21 cellular contexts compared by ENCODE assay signal in genomic region chr2:196059491-196059960, GRCh38. TPM values are rescaled to one million over a fixed set of nuclear protein-coding genes. Genes with fewer than 3 reads are reported as not detected.
DNase-seq lines count a peak whose midpoint lies in the region; ATAC-seq, FAIRE-seq and TF ChIP-seq lines count a peak whose summit lies in the region.
"Had no signal": no experiment of that assay in that cellular context is flagged by ENCODE, and none has a peak within 500 bp of the region (broad histone marks: within the 10 kb centered on the region; RNA-seq: fewer than 3 reads in every experiment).

No MANE protein-coding gene starts in this region.

- FAIRE-seq in K562 (lab: Jason Lieb, UNC) = no peak
- FAIRE-seq: GM12892 had no signal

- no peak overlapping the region for H3K4me3 Mint-ChIP-seq in T-helper 17 cell
- H3K4me3 Mint-ChIP-seq: activated naive CD8-positive, alpha-beta T cell treated with anti-CD3 and anti-CD28 coated beads, Interleukin-2, amount 50 U/mL, for 24 hours; activated T-helper 17 cell treated with anti-CD3 and anti-CD28 coated beads, Interleukin-2, amount 50 U/mL, for 72 hours; central memory CD8-positive, alpha-beta T cell; immature natural killer cell; nephron; stimulated activated naive B cell treated with anti-CD40 and anti-IgM and Interleukin-4, amounts not matched to agents 10 μg/mL and 1 μg/mL and 100 μg/mL, for 72 hours had no signal

- 40% methylated on average over 3 of the region's 3 CpGs for WGBS in K562 (ENCODE audit: insufficient coverage, low coverage, missing lambda C conversion rate)

- BruUV-seq in K562 (replicated peaks; lab: Mats Ljungman, UMichigan) = no TSS peak

- no peaks in the 10 kb centered on the region for H3K36me3 ChIP-seq in Karpas-422 (ENCODE audit: insufficient read depth, low read length)
- H3K36me3 ChIP-seq in K562 (ENCODE audit: control insufficient read depth, insufficient read depth, low read length) = no peaks in the 10 kb centered on the region
- H3K36me3 ChIP-seq: BLaER1 treated with 17β-estradiol and CSF1 and Interleukin-3, amounts not matched to agents 10 nM and 100 nM; gastroesophageal sphincter; thyroid gland had no signal

- H3K27me3 ChIP-seq in Karpas-422 (ENCODE audit: low read length) (no peaks in the 10 kb centered on the region), K562 (ENCODE audit: control insufficient read depth in 2 of 2, insufficient read depth in 2 of 2, low read length in 2 of 2) (no peaks in the 10 kb centered on the region)
- H3K27me3 ChIP-seq: BLaER1 treated with 17β-estradiol and CSF1 and Interleukin-3, amounts not matched to agents 10 nM and 100 nM; gastroesophageal sphincter; thyroid gland had no signal

- H2AFZ ChIP-seq in Karpas-422 (ENCODE audit: low read length) (no peak overlapping the region), K562 (ENCODE audit: low read depth, low read length) (peak overlapping the region; percentile 64)

- DNase-seq in Karpas-422 (peak; percentile 22), K562 (ENCODE audit: extremely low read depth in 1 of 4, low spot score in 3 of 4) (no peak), iPS DF 4.7 (ENCODE audit: extremely low read depth, low spot score) (peak; percentile 11), smooth muscle cell of the brain vasculature (ENCODE audit: low read depth, low spot score) (peak; percentile 58), T-helper 17 cell (no peak), HEK293T (ENCODE audit: extremely low spot score) (no peak)
- DNase-seq: activated naive CD8-positive, alpha-beta T cell treated with anti-CD3 and anti-CD28 coated beads, Interleukin-2, amount 50 U/mL, for 24 hours; immature natural killer cell; NCI-H1417; stimulated activated naive B cell treated with anti-CD40 and anti-IgM and Interleukin-4, amounts not matched to agents 10 μg/mL and 1 μg/mL and 100 μg/mL, for 72 hours; T-helper 2 cell; thyroid gland had no signal

- no peaks in the 10 kb centered on the region for H3K4me1 Mint-ChIP-seq in T-helper 17 cell
- H3K4me1 Mint-ChIP-seq: activated naive CD8-positive, alpha-beta T cell treated with anti-CD3 and anti-CD28 coated beads, Interleukin-2, amount 50 U/mL, for 24 hours; activated T-helper 17 cell treated with anti-CD3 and anti-CD28 coated beads, Interleukin-2, amount 50 U/mL, for 72 hours; central memory CD8-positive, alpha-beta T cell; immature natural killer cell; nephron had no signal

- no peak overlapping the region for H3K27ac ChIP-seq in Karpas-422 (ENCODE audit: low read length)
- H3K27ac ChIP-seq in K562 (ENCODE audit: extremely low read depth, low read depth, low read length) = no peak overlapping the region; the same call in 2 of the 3 replicates
- H3K27ac ChIP-seq: BLaER1 treated with 17β-estradiol and CSF1 and Interleukin-3, amounts not matched to agents 10 nM and 100 nM; gastroesophageal sphincter; thyroid gland had no signal

- H3K9me3 ChIP-seq in Karpas-422 (ENCODE audit: low read length) (no peaks in the 10 kb centered on the region), K562 (replicated peaks; ENCODE audit: control insufficient read depth, insufficient read depth, low read depth, low read length) (no peaks in the 10 kb centered on the region), T-helper 17 cell (ENCODE audit: control insufficient read depth, low read length, poor library complexity, severe bottlenecking) (no peaks in the 10 kb centered on the region)
- H3K9me3 ChIP-seq: gastroesophageal sphincter, thyroid gland had no signal

- H3K4me3 ChIP-seq in Karpas-422 (ENCODE audit: low read length) (no peak overlapping the region), K562 (no peak overlapping the region)
- H3K4me3 ChIP-seq: BLaER1 treated with 17β-estradiol and CSF1 and Interleukin-3, amounts not matched to agents 10 nM and 100 nM; gastroesophageal sphincter; lung; thyroid gland had no signal

- no peaks in the 10 kb centered on the region for H3K36me3 Mint-ChIP-seq in T-helper 17 cell (ENCODE audit: low read depth)
- H3K36me3 Mint-ChIP-seq: immature natural killer cell had no signal

- no peaks in the 10 kb centered on the region for H3K9me1 ChIP-seq in K562 (ENCODE audit: control insufficient read depth, insufficient read depth, low read length)

- H3K27ac Mint-ChIP-seq in T-helper 17 cell = no peak overlapping the region
- H3K27ac Mint-ChIP-seq: activated naive CD8-positive, alpha-beta T cell treated with anti-CD3 and anti-CD28 coated beads, Interleukin-2, amount 50 U/mL, for 24 hours; activated T-helper 17 cell treated with anti-CD3 and anti-CD28 coated beads, Interleukin-2, amount 50 U/mL, for 72 hours; immature natural killer cell; nephron; stimulated activated naive B cell treated with anti-CD40 and anti-IgM and Interleukin-4, amounts not matched to agents 10 μg/mL and 1 μg/mL and 100 μg/mL, for 72 hours had no signal

- TF ChIP-seq POLR2A in K562 (conservative IDR thresholded peaks at IDR 0.05) = no peak

- ATAC-seq in K562 = peak; percentile 54; the same call in 2 of the 3 replicates
- ATAC-seq in HG03439 (IDR thresholded peaks at IDR 0.05; ENCODE audit: unreplicated experiment) = no peak
- no peak for ATAC-seq in T-helper 17 cell
- ATAC-seq: activated CD4-positive, CD25-positive, alpha-beta regulatory T cell treated with anti-CD3 and anti-CD28 coated beads, Interleukin-2, amount 50 U/mL, for 24 hours; activated naive CD8-positive, alpha-beta T cell treated with anti-CD3 and anti-CD28 coated beads, Interleukin-2, amount 50 U/mL, for 24 hours; activated T-helper 17 cell treated with anti-CD3 and anti-CD28 coated beads, Interleukin-2, amount 50 U/mL, for 72 hours; gastroesophageal sphincter; stimulated activated naive B cell treated with anti-CD40 and anti-IgM and Interleukin-4, amounts not matched to agents 10 μg/mL and 1 μg/mL and 100 μg/mL, for 72 hours had no signal

- CTCF ChIA-PET in K562 (lab: Yijun Ruan, JAX; ENCODE audit: low intra/inter-chr PET ratio) = no interaction called here
- CTCF ChIA-PET in HEK293T (lab: Yijun Ruan, JAX) = no interaction called here

- H3K9ac ChIP-seq in Karpas-422 (ENCODE audit: low read length) = no peak overlapping the region
- no peak overlapping the region for H3K9ac ChIP-seq in K562 (ENCODE audit: insufficient read depth in 1 of 2, low read depth in 2 of 2, low read length in 2 of 2)
- H3K9ac ChIP-seq: BLaER1 treated with 17β-estradiol and CSF1 and Interleukin-3, amounts not matched to agents 10 nM and 100 nM had no signal

- H3K4me2 ChIP-seq in Karpas-422 (ENCODE audit: low read depth, low read length, poor library complexity, severe bottlenecking) (no peak overlapping the region), K562 (ENCODE audit: insufficient read depth, low read length) (no peak overlapping the region; the same call in 1 of the 2 replicates)

- H4K20me1 ChIP-seq in Karpas-422 (ENCODE audit: insufficient read depth, low read depth, low read length) (no peaks in the 10 kb centered on the region), K562 (replicated peaks; ENCODE audit: control insufficient read depth, insufficient read depth, low read length) (no peaks in the 10 kb centered on the region)
- H4K20me1 ChIP-seq: BLaER1 treated with 17β-estradiol and CSF1 and Interleukin-3, amounts not matched to agents 10 nM and 100 nM had no signal

- H3K79me2 ChIP-seq in Karpas-422 (ENCODE audit: low read length) (no peaks in the 10 kb centered on the region), K562 (ENCODE audit: control insufficient read depth, insufficient read depth, low read length) (no peaks in the 10 kb centered on the region)

- TF ChIP-seq RAD21 in K562 (CRISPR knock-in tag; conservative IDR thresholded peaks at IDR 0.05 in 1 of 2, IDR thresholded peaks at IDR 0.05 in 1 of 2) = no peak

- H3K9me2 ChIP-seq in Karpas-422 (replicated peaks; ENCODE audit: insufficient read depth, low read length) = 0 out of 2 replicates have a peak, but pooled peaks cover 2% of the 10 kb centered on the region

- in situ Hi-C loops in K562 (cut with MboI) = loop anchor here (25.0 kb wide), 1 partner anchor 397 kb away; the partner anchor contains the start of gene SLC39A10

- TF ChIP-seq EP300 in K562 (IDR thresholded peaks at IDR 0.05; ENCODE audit: low read length) = no peak

- POLR2A ChIA-PET in K562 (lab: Yijun Ruan, JAX) = no interaction called here
- POLR2A ChIA-PET in HEK293T (lab: Yijun Ruan, JAX) = no interaction called here

- no peak for TF ChIP-seq CTCF in K562 (IDR thresholded peaks at IDR 0.05 in 2 of 3, conservative IDR thresholded peaks at IDR 0.05 in 1 of 3; ENCODE audit: insufficient read depth in 2 of 3, low read depth in 1 of 3, low read length in 3 of 3)

- intact Hi-C loops in K562 (cut with micrococcal nuclease) = no loop called here

- H3K27me3 Mint-ChIP-seq in T-helper 17 cell = peaks cover 23% of the 10 kb centered on the region
- H3K27me3 Mint-ChIP-seq: activated naive CD8-positive, alpha-beta T cell treated with anti-CD3 and anti-CD28 coated beads, Interleukin-2, amount 50 U/mL, for 24 hours; activated T-helper 17 cell treated with anti-CD3 and anti-CD28 coated beads, Interleukin-2, amount 50 U/mL, for 72 hours had no signal

- no peaks in the 10 kb centered on the region for H3K4me1 ChIP-seq in Karpas-422 (ENCODE audit: low read length)
- no peaks in the 10 kb centered on the region for H3K4me1 ChIP-seq in K562 (replicated peaks in 1 of 2; ENCODE audit: control insufficient read depth in 2 of 2, insufficient read depth in 2 of 2, low read length in 2 of 2)
- H3K4me1 ChIP-seq: gastroesophageal sphincter, thyroid gland had no signal

TF ChIP-seq in K562, 482 proteins besides CTCF, POLR2A, EP300 and RAD21 (continues in another document):
- no peak for TF ChIP-seq ARID1B (IDR thresholded peaks at IDR 0.05)

TF ChIP-seq in HEK293T, 16 proteins besides CTCF, POLR2A, EP300 and RAD21 (continues in another document):
- TF ChIP-seq NFRKB (IDR thresholded peaks at IDR 0.05) = no peak

RNA-seq across cellular contexts. Expression of gene DNAH7, which starts 9.1 kb away (rescaled TPM):
- 0.14 and 0.82 TPM in 2 replicates for total RNA-seq in Karpas-422 (2014; rRNA removed; shearing (Covaris generic); ENCODE audit: low replicate concordance)
- 0.63 and 1.0 TPM in 2 replicates for total RNA-seq in K562 (2011; cell fraction: chromatin; rRNA removed; ENCODE audit: low replicate concordance)
- total RNA-seq in K562 (2011; cell fraction: nucleolus; rRNA removed) = 0.26 and 0.33 TPM in 2 replicates
- total RNA-seq in K562 (2011; cell fraction: nucleoplasm; rRNA removed) = 0.44 and 0.46 TPM in 2 replicates
- total RNA-seq in K562 (2014; rRNA removed) (0.05 and 0.12 TPM in 2 replicates), K562 (2014; rRNA removed; fragmentation: Illumina TruSeq; extraction: Trizol) (0.18 and 0.32 TPM in 2 replicates), K562 (2015; rRNA removed; fragmentation: Illumina TruSeq; extraction: Trizol) (0.25 and 0.30 TPM in 2 replicates), K562 (2021) (0.31 and 0.36 TPM in 2 replicates), T-helper 17 cell (under 1 TPM in 1 of 2 donors, not detected in 1; 0.37 TPM)
- polyA plus RNA-seq in K562 (2011; rRNA removed) (0.40 and 0.45 TPM in 2 replicates), K562 (2014; fragmentation: Illumina TruSeq; extraction: Trizol) (0.25 and 0.42 TPM in 2 replicates), K562 (2014; fragmentation: Nextera tagmentation; extraction: Ambion mirVana) (under 1 TPM; 0.03 to 0.14 TPM), K562 (2014; rRNA removed) (0.15 and 0.16 TPM in 2 replicates)
- 0.04 and 0.10 TPM in 2 replicates for polyA plus RNA-seq in K562 (2011; cell fraction: cytosol; rRNA removed)
- polyA plus RNA-seq in K562 (2011; cell fraction: nucleus; rRNA removed) = 0.36 and 0.38 TPM in 2 replicates
- polyA plus RNA-seq in K562 (2012) = 0.11 and 0.20 TPM in 2 replicates
- polyA minus RNA-seq in K562 (2011; rRNA and poly(A)+ RNA removed) = 0.51 and 1.1 TPM in 2 replicates
- polyA minus RNA-seq in K562 (2011; cell fraction: cytosol; rRNA and poly(A)+ RNA removed) = not detected in 2 replicates
- 0.33 and 0.40 TPM in 2 replicates for polyA minus RNA-seq in K562 (2011; cell fraction: nucleus; rRNA and poly(A)+ RNA removed)
- total RNA-seq: activated T-helper 17 cell treated with anti-CD3 and anti-CD28 coated beads, Interleukin-2, amount 50 U/mL, for 72 hours had no signal

Comparison
In these comparisons a context has a peak if more than half of its experiments do, and no peak if none do; other contexts are left out.
1. DNase-seq: peak in Karpas-422 (single experiment), iPS DF 4.7 (single experiment) and smooth muscle cell of the brain vasculature (single experiment); none in K562 (0 of 4), T-helper 17 cell (0 of 3) and HEK293T (single experiment).